In genomic region chr12:132282950-132283771, GRCh38 we compare ENCODE assay signal across 10 cellular contexts. TPM values are rescaled to one million over a fixed set of nuclear protein-coding genes. Genes with fewer than 3 reads are reported as not detected.
DNase-seq lines count a peak whose midpoint lies in the region; ATAC-seq lines count a peak whose summit lies in the region.
"Had no signal": no experiment of that assay in that cellular context is flagged by ENCODE, and none has a peak within 500 bp of the region (broad histone marks: within the 10 kb centered on the region; RNA-seq: fewer than 3 reads in every experiment).

No MANE protein-coding gene starts in this region.

- H4K8ac ChIP-seq in mesenchymal stem cell (ENCODE audit: low read length): no peak overlapping the region

- peaks cover 0 to 86% of the 10 kb centered on the region in 2 experiments for H3K27me3 ChIP-seq in mesenchymal stem cell (ENCODE audit: control insufficient read depth in 1 of 2, insufficient read depth in 1 of 2, low read length in 2 of 2)

- peak overlapping the region in 1 of 2 experiments; percentile 10 for H3K4me3 ChIP-seq in mesenchymal stem cell (ENCODE audit: insufficient read depth in 1 of 2, low read depth in 1 of 2, low read length in 2 of 2)

- H3K36me3 ChIP-seq in mesenchymal stem cell (ENCODE audit: control insufficient read depth in 1 of 2, insufficient read depth in 2 of 2, low read depth in 1 of 2, low read length in 2 of 2): no peaks in the 10 kb centered on the region

- H2BK5ac ChIP-seq in mesenchymal stem cell (ENCODE audit: low read depth, low read length, poor library complexity, severe bottlenecking): no peak overlapping the region

- H3K4me2 ChIP-seq in mesenchymal stem cell (ENCODE audit: low read length, poor library complexity, severe bottlenecking): no peak overlapping the region

- H2BK15ac ChIP-seq in mesenchymal stem cell (ENCODE audit: low read depth, poor library complexity, severe bottlenecking): no peak overlapping the region

- no peak overlapping the region for H3K27ac ChIP-seq in mesenchymal stem cell (ENCODE audit: low read length, poor library complexity, severe bottlenecking)

- WGBS in mesenchymal stem cell: 62% methylated on average over 39 of the region's 39 CpGs

- no peaks in the 10 kb centered on the region for H3K79me1 ChIP-seq in mesenchymal stem cell (replicated peaks; ENCODE audit: low read length, poor library complexity, severe bottlenecking)

- no peak overlapping the region for H2AFZ ChIP-seq in mesenchymal stem cell (ENCODE audit: low read depth, low read length)

- no peak overlapping the region for H2BK120ac ChIP-seq in mesenchymal stem cell (ENCODE audit: low read depth, low read length)

- no peak overlapping the region for H3K18ac ChIP-seq in mesenchymal stem cell (ENCODE audit: low read depth in 1 of 2, low read length in 2 of 2)

- H2BK12ac ChIP-seq in mesenchymal stem cell (ENCODE audit: low read length in 2 of 2): no peak overlapping the region

- DNase-seq in NCI-H748 (lab: John Stamatoyannopoulos, UW; ENCODE audit: unreplicated experiment) (peak; percentile 34), NCI-H748 treated with DMSO at 0.1 percent for 48 hours (lab: John Stamatoyannopoulos, UW) (no peak), Daoy (ENCODE audit: low read depth) (peak; percentile 32), SW480 (ENCODE audit: low spot score) (peak; percentile 83), left kidney (ENCODE audit: low read depth, low spot score) (peak; percentile 93), RKO (ENCODE audit: low spot score) (no peak), mesenchymal stem cell (no peak)
- DNase-seq: kidney glomerular epithelial cell had no signal

- peaks cover 6% of the 10 kb centered on the region for H3K4me1 ChIP-seq in mesenchymal stem cell (ENCODE audit: control insufficient read depth, insufficient read depth, low read depth, low read length)

- H3K23ac ChIP-seq in mesenchymal stem cell (ENCODE audit: low read length in 2 of 2): no peak overlapping the region

- ATAC-seq in HG03439 (IDR thresholded peaks at IDR 0.05; ENCODE audit: unreplicated experiment): no peak

- H3K9ac ChIP-seq in mesenchymal stem cell (ENCODE audit: low read length): no peak overlapping the region

- no peak overlapping the region for H4K91ac ChIP-seq in mesenchymal stem cell (ENCODE audit: low read length)

- no peaks in the 10 kb centered on the region for H3K9me3 ChIP-seq in mesenchymal stem cell (ENCODE audit: control insufficient read depth, low read length)

- no peak overlapping the region for H3K14ac ChIP-seq in mesenchymal stem cell (ENCODE audit: low read length in 2 of 2)

- H3K4ac ChIP-seq in mesenchymal stem cell (ENCODE audit: low read depth in 1 of 2, low read length in 2 of 2): no peak overlapping the region

- H2AK5ac ChIP-seq in mesenchymal stem cell (ENCODE audit: low read length, severe bottlenecking): no peak overlapping the region

RNA-seq across cellular contexts. Expression of gene GALNT9, which starts 46.2 kb away (rescaled TPM):
- 0.29 TPM in 1 of 2 replicates, not detected in the other for total RNA-seq in Daoy (2014; rRNA removed; shearing (Covaris generic))
- not detected for polyA plus RNA-seq in mesenchymal stem cell (2013, experiment 1 of 2)
- polyA plus RNA-seq in mesenchymal stem cell (2013, experiment 2 of 2): not detected
- total RNA-seq: T-helper 2 cell treated with Interferon-gamma antibody and Interleukin-4, amounts not matched to agents 100 ng/mL and 5 ng/mL, for 36 hours had no signal

Comparison
In these comparisons a context has a peak if more than half of its experiments do, and no peak if none do; other contexts are left out.
1. DNase-seq: peak in NCI-H748 (single experiment), Daoy (single experiment), SW480 (single experiment) and left kidney (single experiment); none in NCI-H748 treated with DMSO at 0.1 percent for 48 hours (single experiment), RKO (single experiment) and mesenchymal stem cell (single experiment).